In the genomic region with DNA sequence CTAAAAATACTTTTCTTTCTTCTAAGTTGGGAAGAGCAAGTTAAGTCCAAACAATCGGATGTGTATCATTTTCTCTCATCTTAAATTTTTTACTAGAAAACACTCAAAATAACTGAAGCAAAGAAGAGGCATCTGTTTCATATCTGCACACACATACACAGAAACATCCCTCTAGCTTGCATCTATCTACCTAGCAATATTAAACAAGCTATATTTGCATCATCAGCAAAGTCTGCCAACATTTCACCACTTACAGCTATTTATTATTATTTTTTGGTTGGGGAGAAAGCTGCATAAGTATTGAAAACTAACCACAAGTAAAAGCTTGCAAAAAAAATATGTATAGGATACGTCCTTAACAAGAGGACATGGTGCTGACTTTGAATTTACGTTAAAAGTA, we compare ENCODE assay signal across 10 cellular contexts. TPM values are rescaled to one million over a fixed set of nuclear protein-coding genes. Genes with fewer than 3 reads are reported as not detected.
DNase-seq lines count a peak whose midpoint lies in the region; ATAC-seq and TF ChIP-seq lines count a peak whose summit lies in the region.
"Had no signal": no experiment of that assay in that cellular context is flagged by ENCODE, and none has a peak within 500 bp of the region (broad histone marks: within the 10 kb centered on the region; RNA-seq: fewer than 3 reads in every experiment).

No MANE protein-coding gene starts in this region.

- no peaks in the 10 kb centered on the region for H3K9me3 Mint-ChIP-seq in immature natural killer cell

- peaks cover 12 to 17% (median 16%) of the 10 kb centered on the region in 3 donors for H3K27me3 Mint-ChIP-seq in immature natural killer cell (ENCODE audit: low read depth in 3 of 3)

- peak overlapping the region in 4 of 6 donors; percentile 23 to 57 (median 34) for H3K27ac Mint-ChIP-seq in immature natural killer cell

- intact Hi-C loops in ascending aorta (cut with DNase I) (loop anchor here (2.0 to 10.0 kb wide), 3 partner anchors 43 to 1871 kb away; a partner anchor contains a TSS), stomach (cut with DNase I; ENCODE audit: low total_unique reads) (no loop called here)

- no peak overlapping the region for H3K9ac ChIP-seq in HUES6 (ENCODE audit: low read length)

- H3K36me3 Mint-ChIP-seq in immature natural killer cell, result no peaks in the 10 kb centered on the region

- H3K27me3 ChIP-seq in HUES6 (ENCODE audit: control insufficient read depth, insufficient read depth, low read length) (no peaks in the 10 kb centered on the region), ascending aorta (no peaks in the 10 kb centered on the region), stomach (no peaks in the 10 kb centered on the region)

- peaks cover 35 to 67% of the 10 kb centered on the region in 2 donors for H3K4me1 Mint-ChIP-seq in immature natural killer cell

- no peak for TF ChIP-seq POLR2A in stomach (IDR thresholded peaks at IDR 0.05)

- no peak for ATAC-seq in GM18873 (IDR thresholded peaks at IDR 0.05; ENCODE audit: low FRiP score, unreplicated experiment)

- WGBS in stomach, 5 donors, result 25 to 49% (median 36%) methylated on average over 3 of the region's 3 CpGs

- DNase-seq in ascending aorta (ENCODE audit: low spot score in 2 of 2) (no peak), immature natural killer cell (no peak), stomach (no peak), epidermal melanocyte (ENCODE audit: insufficient read length, low spot score) (no peak), iPS-NIHi7 (ENCODE audit: extremely low spot score) (no peak)
- no peak for DNase-seq in stimulated activated CD4-positive, alpha-beta T cell treated with anti-CD3 and anti-CD28 coated beads, Interleukin-4, amount 100 ng/mL, for 4 hours
- DNase-seq: activated naive CD4-positive, alpha-beta T cell treated with anti-CD3 and anti-CD28 coated beads, Interleukin-2, amount 50 U/mL, for 16 hours; NCI-H1694 had no signal

- H3K27ac ChIP-seq in HUES6 (ENCODE audit: low read depth, low read length) (no peak overlapping the region), ascending aorta (peak overlapping the region; percentile 93 to 95), stomach (peak overlapping the region in 3 of 5 donors; percentile 4 to 97 (median 97))

- H3K9me3 ChIP-seq in HUES6 (ENCODE audit: control insufficient read depth, insufficient read depth, low read depth, low read length), result no peaks in the 10 kb centered on the region
- no peaks in the 10 kb centered on the region for H3K9me3 ChIP-seq in ascending aorta
- H3K9me3 ChIP-seq in stomach, result no peaks in the 10 kb centered on the region

- H3K36me3 ChIP-seq in HUES6 (ENCODE audit: control insufficient read depth, insufficient read depth, low read length) (no peaks in the 10 kb centered on the region), ascending aorta (no peaks in the 10 kb centered on the region), stomach (no peaks in the 10 kb centered on the region)

- TF ChIP-seq CTCF in ascending aorta (IDR thresholded peaks at IDR 0.05), result no peak
- no peak for TF ChIP-seq CTCF in stomach (IDR thresholded peaks at IDR 0.05)

- H3K4me3 Mint-ChIP-seq in immature natural killer cell, result peak overlapping the region in 4 of 5 donors; percentile 10 to 53 (median 34)

- H3K4me1 ChIP-seq in HUES6 (ENCODE audit: control insufficient read depth, insufficient read depth, low read length) (peaks cover 54% of the 10 kb centered on the region), ascending aorta (peaks cover 0 to 18% of the 10 kb centered on the region in 2 donors), stomach (peaks cover 24 to 69% (median 51%) of the 10 kb centered on the region in 4 donors)

- peak overlapping the region; percentile 90 for H3K4me3 ChIP-seq in HUES6 (ENCODE audit: low read depth, low read length)
- peak overlapping the region; percentile 71 to 79 for H3K4me3 ChIP-seq in ascending aorta
- peak overlapping the region; percentile 80 to 93 (median 86) for H3K4me3 ChIP-seq in stomach

- no peak for TF ChIP-seq EP300 in stomach (IDR thresholded peaks at IDR 0.05)

RNA-seq across cellular contexts. Expression of a gene that starts 1.9 kb away (rescaled TPM):
- total RNA-seq in ascending aorta (43.1 TPM), stomach (100 to 1,000 TPM in 1 of 5 donors, 10 to 100 TPM in 4; 23.7 to 102 (median 44.4) TPM)
- polyA plus RNA-seq in immature natural killer cell (1 to 10 TPM; 2.3 to 7.7 (median 4.1) TPM), stomach (10 to 100 TPM in 1 of 3 donors, 1 to 10 TPM in 2; 7.6 to 11.7 (median 9.0) TPM)
